Comparison of ENCODE assay signal across 38 cellular contexts in genomic region chr6:4265740-4266139, GRCh38.
"Had no signal": no experiment of that assay in that cellular context is flagged by ENCODE, and none has a peak within 500 bp of the region (broad histone marks: within the 10 kb centered on the region; RNA-seq: fewer than 3 reads in every experiment).

No MANE protein-coding gene starts in this region.

- H3K4me3 Mint-ChIP-seq: activated B cell treated with CpG ODN at 0.5 μM for 24 hours; activated CD4-positive, alpha-beta memory T cell treated with anti-CD3 and anti-CD28 coated beads for 36 hours; activated CD4-positive, alpha-beta T cell treated with anti-CD3 and anti-CD28 coated beads, Interleukin-2, amount 10 ng/mL, durations not matched to agents 24 days and 14 days; activated CD8-positive, alpha-beta T cell treated with anti-CD3 and anti-CD28 coated beads for 36 hours; activated naive CD4-positive, alpha-beta T cell treated with anti-CD3 and anti-CD28 coated beads for 36 hours; activated naive CD8-positive, alpha-beta T cell treated with anti-CD3 and anti-CD28 coated beads for 36 hours; activated T-cell treated with anti-CD3 and anti-CD28 coated beads, Interleukin-2, amount 50 U/mL, for 4 hours; activated T-cell treated with anti-CD3 and anti-CD28 coated beads, Interleukin-2, amount 50 U/mL, for 72 hours; activated T-helper 1 cell treated with anti-CD3 and anti-CD28 coated beads, Interleukin-12 subunit alpha, Interleukin-12 subunit beta, Interleukin-2, Interleukin-4 antibody, amounts not matched to agents 30 ng/mL and 10 ng/mL and 1 ng/mL, durations not matched to agents 14 hours and 24 hours and 36 hours; activated T-helper 17 cell treated with anti-CD3 and anti-CD28 coated beads, Interleukin-2, amount 50 U/mL, for 72 hours; central memory CD8-positive, alpha-beta T cell; T-helper 1 cell treated with Interleukin-12 subunit alpha and Interleukin-12 subunit beta and Interleukin-4 antibody, amounts not matched to agents 30 μg/mL and 1 μg/mL, for 36 hours; T-helper 2 cell treated with Interferon-gamma antibody and Interleukin-4, amounts not matched to agents 5 μg/mL and 100 μg/mL, for 36 hours had no signal

- H3K36me3 ChIP-seq: adrenal gland, brain microvascular endothelial cell, breast epithelium had no signal

- ATAC-seq: activated CD8-positive, alpha-beta T cell treated with anti-CD3 and anti-CD28 coated beads for 36 hours; activated naive CD4-positive, alpha-beta T cell treated with anti-CD3 and anti-CD28 coated beads, Interleukin-2, amount 50 U/mL, for 72 hours; activated T-cell treated with anti-CD3 and anti-CD28 coated beads, Interleukin-2, amount 50 U/mL, for 4 hours; activated T-cell treated with anti-CD3 and anti-CD28 coated beads, Interleukin-2, amount 50 U/mL, for 72 hours; activated T-helper 17 cell treated with anti-CD3 and anti-CD28 coated beads, Interleukin-2, amount 50 U/mL, for 72 hours; body of pancreas had no signal

- FAIRE-seq: astrocyte, TTC549 had no signal

- H3K27me3 ChIP-seq: adrenal gland, body of pancreas, brain microvascular endothelial cell, breast epithelium had no signal

- DNase-seq: activated B cell treated with CpG ODN at 0.5 μM for 24 hours; activated CD4-positive, alpha-beta memory T cell treated with anti-CD3 and anti-CD28 coated beads for 36 hours; activated CD4-positive, alpha-beta T cell treated with anti-CD3 and anti-CD28 coated beads for 4 hours; activated CD4-positive, alpha-beta T cell treated with anti-CD3 and anti-CD28 coated beads, Interleukin-2, amount 10 ng/mL, durations not matched to agents 24 days and 14 days; activated CD4-positive, alpha-beta T cell treated with anti-CD3 and anti-CD28 coated beads, Interleukin-2, amount 50 U/mL, for 1 hour; activated CD4-positive, alpha-beta T cell treated with anti-CD3 and anti-CD28 coated beads, Interleukin-2, amount 50 U/mL, for 4 hours; activated CD4-positive, CD25-positive, alpha-beta regulatory T cell treated with anti-CD3 and anti-CD28 coated beads, Interleukin-2, amount 50 U/mL, for 72 hours; activated CD8-positive, alpha-beta memory T cell treated with anti-CD3 and anti-CD28 coated beads, Interleukin-2, amount 50 U/mL, for 4 hours; activated CD8-positive, alpha-beta T cell treated with anti-CD3 and anti-CD28 coated beads for 36 hours; activated effector memory CD4-positive, alpha-beta T cell treated with anti-CD3 and anti-CD28 coated beads, Interleukin-2, amount 50 U/mL, for 16 hours; activated gamma-delta T cell treated with Interleukin-2 at 50 U/mL for 16 hours; activated naive CD4-positive, alpha-beta T cell; activated naive CD4-positive, alpha-beta T cell treated with anti-CD3 and anti-CD28 coated beads for 36 hours; activated naive CD4-positive, alpha-beta T cell treated with anti-CD3 and anti-CD28 coated beads, Interleukin-2, amount 50 U/mL, for 16 hours; activated naive CD8-positive, alpha-beta T cell treated with anti-CD3 and anti-CD28 coated beads for 36 hours; activated T-cell treated with anti-CD3 and anti-CD28 coated beads for 4 hours; activated T-cell treated with anti-CD3 and anti-CD28 coated beads, Interleukin-2, amount 50 U/mL, for 1 hour; activated T-cell treated with anti-CD3 and anti-CD28 coated beads, Interleukin-2, amount 50 U/mL, for 4 hours; activated T-cell treated with anti-CD3 and anti-CD28 coated beads, Interleukin-2, amount 50 U/mL, for 72 hours; adrenal gland; amniotic stem cell; aorta; body of pancreas; brain microvascular endothelial cell; caudate nucleus; cerebellar nuclear complex; T-helper 2 cell; T-helper 9 cell had no signal

- H3K4me1 Mint-ChIP-seq: activated B cell treated with CpG ODN at 0.5 μM for 24 hours; activated CD4-positive, alpha-beta T cell treated with anti-CD3 and anti-CD28 coated beads, Interleukin-2, amount 10 ng/mL, durations not matched to agents 24 days and 14 days; activated naive CD8-positive, alpha-beta T cell treated with anti-CD3 and anti-CD28 coated beads for 36 hours; activated T-helper 17 cell treated with anti-CD3 and anti-CD28 coated beads, Interleukin-2, amount 50 U/mL, for 72 hours; central memory CD8-positive, alpha-beta T cell had no signal

- H3K4me1 ChIP-seq: adrenal gland, body of pancreas, breast epithelium had no signal

- H3K9me3 Mint-ChIP-seq: activated B cell treated with CpG ODN at 0.5 μM for 24 hours; activated CD4-positive, alpha-beta memory T cell treated with anti-CD3 and anti-CD28 coated beads for 36 hours; activated CD4-positive, alpha-beta T cell treated with anti-CD3 and anti-CD28 coated beads, Interleukin-2, amount 10 ng/mL, durations not matched to agents 24 days and 14 days; activated CD8-positive, alpha-beta T cell treated with anti-CD3 and anti-CD28 coated beads for 36 hours; activated naive CD4-positive, alpha-beta T cell treated with anti-CD3 and anti-CD28 coated beads for 36 hours; activated naive CD4-positive, alpha-beta T cell treated with anti-CD3 and anti-CD28 coated beads, Interleukin-2, amount 50 U/mL, for 72 hours; activated naive CD8-positive, alpha-beta T cell treated with anti-CD3 and anti-CD28 coated beads for 36 hours; activated T-cell treated with anti-CD3 and anti-CD28 coated beads, Interleukin-2, amount 50 U/mL, for 4 hours; activated T-cell treated with anti-CD3 and anti-CD28 coated beads, Interleukin-2, amount 50 U/mL, for 72 hours; activated T-helper 1 cell treated with anti-CD3 and anti-CD28 coated beads, Interleukin-12 subunit alpha, Interleukin-12 subunit beta, Interleukin-2, Interleukin-4 antibody, amounts not matched to agents 30 ng/mL and 10 ng/mL and 1 ng/mL, durations not matched to agents 14 hours and 24 hours and 36 hours; activated T-helper 17 cell treated with anti-CD3 and anti-CD28 coated beads, Interleukin-2, amount 50 U/mL, for 72 hours; central memory CD8-positive, alpha-beta T cell; T-helper 1 cell treated with Interleukin-12 subunit alpha and Interleukin-12 subunit beta and Interleukin-4 antibody, amounts not matched to agents 30 μg/mL and 1 μg/mL, for 36 hours; T-helper 2 cell treated with Interferon-gamma antibody and Interleukin-4, amounts not matched to agents 5 μg/mL and 100 μg/mL, for 36 hours had no signal

- H3K27ac ChIP-seq: adrenal gland, body of pancreas, brain microvascular endothelial cell, breast epithelium, VCaP had no signal

- H3K4me3 ChIP-seq: adrenal gland, body of pancreas, breast epithelium had no signal

- H3K9me3 ChIP-seq: adrenal gland, body of pancreas, breast epithelium had no signal

- H3K36me3 Mint-ChIP-seq: activated CD4-positive, alpha-beta memory T cell treated with anti-CD3 and anti-CD28 coated beads for 36 hours; activated naive CD4-positive, alpha-beta T cell treated with anti-CD3 and anti-CD28 coated beads, Interleukin-2, amount 50 U/mL, for 72 hours; activated naive CD8-positive, alpha-beta T cell treated with anti-CD3 and anti-CD28 coated beads for 36 hours had no signal

- H3K27ac Mint-ChIP-seq: activated B cell treated with CpG ODN at 0.5 μM for 24 hours; activated CD4-positive, alpha-beta memory T cell treated with anti-CD3 and anti-CD28 coated beads for 36 hours; activated CD4-positive, alpha-beta T cell treated with anti-CD3 and anti-CD28 coated beads, Interleukin-2, amount 10 ng/mL, durations not matched to agents 24 days and 14 days; activated CD8-positive, alpha-beta T cell treated with anti-CD3 and anti-CD28 coated beads for 36 hours; activated naive CD4-positive, alpha-beta T cell treated with anti-CD3 and anti-CD28 coated beads for 36 hours; activated naive CD4-positive, alpha-beta T cell treated with anti-CD3 and anti-CD28 coated beads, Interleukin-2, amount 50 U/mL, for 72 hours; activated naive CD8-positive, alpha-beta T cell treated with anti-CD3 and anti-CD28 coated beads for 36 hours; activated T-cell treated with anti-CD3 and anti-CD28 coated beads, Interleukin-2, amount 50 U/mL, for 72 hours; activated T-helper 1 cell treated with anti-CD3 and anti-CD28 coated beads, Interleukin-12 subunit alpha, Interleukin-12 subunit beta, Interleukin-2, Interleukin-4 antibody, amounts not matched to agents 30 ng/mL and 10 ng/mL and 1 ng/mL, durations not matched to agents 14 hours and 24 hours and 36 hours; activated T-helper 17 cell treated with anti-CD3 and anti-CD28 coated beads, Interleukin-2, amount 50 U/mL, for 72 hours; T-helper 1 cell treated with Interleukin-12 subunit alpha and Interleukin-12 subunit beta and Interleukin-4 antibody, amounts not matched to agents 30 μg/mL and 1 μg/mL, for 36 hours; T-helper 2 cell treated with Interferon-gamma antibody and Interleukin-4, amounts not matched to agents 5 μg/mL and 100 μg/mL, for 36 hours had no signal
